In genomic region chr1:31064115-31064514, GRCh38 we compare ENCODE assay signal across 8 cellular contexts. TPM values are rescaled to one million over a fixed set of nuclear protein-coding genes. Genes with fewer than 3 reads are reported as not detected.
DNase-seq lines count a peak whose midpoint lies in the region; ATAC-seq, FAIRE-seq and TF ChIP-seq lines count a peak whose summit lies in the region.

No MANE protein-coding gene starts in this region.

- H2AFZ ChIP-seq in OCI-LY7 (ENCODE audit: low read length): no peak overlapping the region

- WGBS in ovary, 3 donors: 0 to 2% (median 1%) methylated on average over 6 of the region's 6 CpGs

- no peaks in the 10 kb centered on the region for H3K27me3 Mint-ChIP-seq in Calu3 (ENCODE audit: unreplicated experiment)

- H3K36me3 ChIP-seq in OCI-LY7 (ENCODE audit: insufficient read depth, low read length): peaks cover 45% of the 10 kb centered on the region
- H3K36me3 ChIP-seq in ovary: no peaks in the 10 kb centered on the region

- TF ChIP-seq EP300 in ovary (IDR thresholded peaks at IDR 0.05): no peak

- POLR2A ChIA-PET in OCI-LY7 (lab: Charles Lee): interaction anchor here (0.7 to 2.0 kb wide), 4 partner anchors 9 to 233 kb away, joined by 3 to 5 read pairs (median 4); partner anchors contain the start of genes SNRNP40 and ZCCHC17

- H3K36me3 Mint-ChIP-seq in Calu3 (ENCODE audit: insufficient read depth, unreplicated experiment): peaks cover 63% of the 10 kb centered on the region

- no peak for ATAC-seq in HG02870 (IDR thresholded peaks at IDR 0.05; ENCODE audit: unreplicated experiment)
- ATAC-seq in HG03571 (IDR thresholded peaks at IDR 0.05; ENCODE audit: unreplicated experiment): no peak

- peak overlapping the region; percentile 80 for H3K27ac ChIP-seq in OCI-LY7 (ENCODE audit: low read depth, low read length, poor library complexity, severe bottlenecking)
- peak overlapping the region; percentile 92 for H3K27ac ChIP-seq in epithelial cell of prostate
- no peak overlapping the region for H3K27ac ChIP-seq in ovary

- H3K9me2 ChIP-seq in OCI-LY7 (ENCODE audit: insufficient read depth, low read length): no peaks in the 10 kb centered on the region

- H3K4me1 Mint-ChIP-seq in Calu3 (ENCODE audit: low read depth, unreplicated experiment): no peaks in the 10 kb centered on the region

- peaks cover 28% of the 10 kb centered on the region for H4K20me1 ChIP-seq in OCI-LY7 (ENCODE audit: insufficient read depth, low read length)

- H3K27ac Mint-ChIP-seq in Calu3 (ENCODE audit: unreplicated experiment): peak overlapping the region; percentile 100

- TF ChIP-seq POLR2A in ovary (IDR thresholded peaks at IDR 0.05): no peak

- CTCF ChIA-PET in Calu3 (lab: Charles Lee): no interaction called here
- CTCF ChIA-PET in OCI-LY7 (lab: Charles Lee; ENCODE audit: unreplicated experiment): no interaction called here

- intact Hi-C loops in Calu3 (cut with micrococcal nuclease; ENCODE audit: unreplicated experiment): loop anchor here (5.0 kb wide), 2 partner anchors 42 to 87 kb away; no protein-coding TSS in a partner anchor
- intact Hi-C loops in OCI-LY7 (cut with micrococcal nuclease; ENCODE audit: unreplicated experiment): no loop called here
- intact Hi-C loops in ovary (cut with DNase I): no loop called here

- no peak for TF ChIP-seq CTCF in Calu3 (IDR thresholded peaks at IDR 0.05; ENCODE audit: unreplicated experiment)
- no peak for TF ChIP-seq CTCF in OCI-LY7 (conservative IDR thresholded peaks at IDR 0.05; ENCODE audit: low read length)
- no peak for TF ChIP-seq CTCF in ovary (IDR thresholded peaks at IDR 0.05)
- no peak for TF ChIP-seq CTCF in D721Med (IDR thresholded peaks at IDR 0.05; ENCODE audit: insufficient read depth, missing control alignments)

- peak overlapping the region; percentile 80 for H3K4me3 ChIP-seq in OCI-LY7 (ENCODE audit: low read depth, low read length, poor library complexity, severe bottlenecking)
- H3K4me3 ChIP-seq in ovary: peak overlapping the region; percentile 65

- peak overlapping the region; percentile 98 for H3K4me3 Mint-ChIP-seq in Calu3 (ENCODE audit: low read depth, unreplicated experiment)

- no peaks in the 10 kb centered on the region for H3K9me3 Mint-ChIP-seq in Calu3 (ENCODE audit: low read depth, unreplicated experiment)

- H3K4me2 ChIP-seq in OCI-LY7 (ENCODE audit: low read length): peak overlapping the region; percentile 90

- H3K27me3 ChIP-seq in ovary: no peaks in the 10 kb centered on the region

- H3K4me1 ChIP-seq in OCI-LY7 (ENCODE audit: insufficient read depth, low read length, poor library complexity, severe bottlenecking): peaks cover 26% of the 10 kb centered on the region
- H3K4me1 ChIP-seq in ovary (ENCODE audit: insufficient read depth): peaks cover 14% of the 10 kb centered on the region

- peaks cover 63% of the 10 kb centered on the region for H3K79me2 ChIP-seq in OCI-LY7 (ENCODE audit: insufficient read depth, low read depth, low read length)

- no peak for FAIRE-seq in D721Med (lab: Jason Lieb, UNC)

- H3K9me3 ChIP-seq in OCI-LY7 (ENCODE audit: low read length) (no peaks in the 10 kb centered on the region), ovary (no peaks in the 10 kb centered on the region)

- DNase-seq in Calu3 (no peak), OCI-LY7 (ENCODE audit: low spot score) (no peak), epithelial cell of prostate (ENCODE audit: low read depth, low spot score) (no peak), ovary (no peak), SHP77 (lab: John Stamatoyannopoulos, UW) (no peak), D721Med (ENCODE audit: insufficient read length, low spot score) (no peak)

- BruUV-seq in Calu3 (replicated peaks; lab: Mats Ljungman, UMichigan) (TSS peak; percentile 80), OCI-LY7 (replicated peaks; lab: Mats Ljungman, UMichigan) (no TSS peak)

RNA-seq across cellular contexts. Expression of gene PUM1, which starts 1.4 kb away (rescaled TPM):
- 161 and 163 TPM in 2 replicates for total RNA-seq in Calu3 (2022)
- 52.0 and 68.8 TPM in 2 replicates for total RNA-seq in OCI-LY7 (2014; rRNA removed; shearing (Covaris generic))
- total RNA-seq in OCI-LY7 (2022): 97.5 and 112 TPM in 2 replicates
- total RNA-seq in ovary: 100 to 1,000 TPM in 5 of 7 donors, 10 to 100 TPM in 2; 61.6 to 125 (median 113) TPM
- polyA plus RNA-seq in ovary: 10 to 100 TPM; 36.3 to 66.3 TPM

Comparison
In these comparisons a context has a peak if more than half of its experiments do, and no peak if none do; other contexts are left out.
1. H3K27ac ChIP-seq: peak in OCI-LY7 (single experiment) and epithelial cell of prostate (single experiment); none in ovary (0 of 2).